ENCODE assay signal across 7 cellular contexts in the genomic region with DNA sequence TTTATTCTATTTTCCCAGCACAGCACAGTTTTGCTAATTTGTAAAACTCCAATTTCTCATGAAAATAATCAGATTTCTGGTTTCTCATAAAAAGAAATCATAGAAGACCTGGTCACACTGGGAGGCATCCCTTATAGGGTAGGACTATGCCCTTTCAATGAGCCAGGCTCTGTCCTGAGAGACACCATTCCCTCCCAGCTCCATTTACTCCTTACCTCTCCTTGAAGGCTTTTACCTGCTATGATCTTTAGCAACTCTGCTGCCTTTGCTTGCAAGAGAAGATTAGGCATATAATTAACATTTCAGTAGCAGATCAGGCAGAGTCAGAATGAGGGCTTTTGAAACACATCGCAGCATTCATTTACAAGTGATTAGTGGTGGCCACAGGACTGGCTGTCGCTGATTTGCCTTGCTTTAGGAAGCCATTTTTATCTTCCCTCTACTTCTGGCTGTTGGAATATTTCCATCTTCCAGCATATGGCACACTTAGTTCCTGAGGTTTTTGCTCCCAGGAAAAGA.
A peak's percentile ranks its signal among the peaks of the same experiment; 100 is the strongest.
DNase-seq lines count a peak whose midpoint lies in the region; FAIRE-seq and TF ChIP-seq lines count a peak whose summit lies in the region.
"Not testable (repeated sequence)": the region's sequence is repeated elsewhere in the genome, so short reads cannot be mapped to it uniquely, and the experiment has no call there.

No MANE protein-coding gene starts in this region.

- H3K4me3 Mint-ChIP-seq in neural progenitor cell = peak overlapping the region; percentile 53

- not testable (repeated sequence) for H3K36me3 Mint-ChIP-seq in neural progenitor cell

- H3K9me3 ChIP-seq in HAP-1; H1 (ENCODE audit: insufficient read depth in 2 of 2, low read depth in 1 of 2, low read length in 1 of 2); iPS-20b (ENCODE audit: insufficient read depth, low read depth, low read length); neural progenitor cell (ENCODE audit: low read depth): not testable (repeated sequence)

- not testable (repeated sequence) for H3K4ac ChIP-seq in H1 (replicated peaks; ENCODE audit: insufficient read length, low read depth, low read length)

- TF ChIP-seq CTCF in H1 (IDR thresholded peaks at IDR 0.05; ENCODE audit: control extremely low read depth in 1 of 3, insufficient read depth in 1 of 3, low read depth in 1 of 3, low read length in 3 of 3); neural progenitor cell (IDR thresholded peaks at IDR 0.05): not testable (repeated sequence)

- peak overlapping the region; percentile 99 for H3K27ac Mint-ChIP-seq in neural progenitor cell

- H3K4me1 Mint-ChIP-seq in neural progenitor cell = peaks cover 16% of the 10 kb centered on the region

- H3K18ac ChIP-seq in H1 (ENCODE audit: extremely low read depth, low read length) = not testable (repeated sequence)

- not testable (repeated sequence) for H4K8ac ChIP-seq in H1 (ENCODE audit: extremely low read depth, insufficient read depth, low read length)

- H3K9ac ChIP-seq in H1 (replicated peaks in 1 of 4; ENCODE audit: extremely low read depth in 1 of 4, low read depth in 3 of 4, low read length in 3 of 4) (peak overlapping the region in 2 of 4 experiments; percentile 32 to 55; a peak in 3 of 7 replicates), iPS-20b (ENCODE audit: low read depth, low read length) (peak overlapping the region; percentile 83)
- H3K9ac ChIP-seq in neural progenitor cell = not testable (repeated sequence)

- peaks cover 30% of the 10 kb centered on the region for H3F3A ChIP-seq in neural progenitor cell (ENCODE audit: low read depth)

- H3K27me3 ChIP-seq in HAP-1 (ENCODE audit: low read depth); H1 (replicated peaks in 1 of 4; ENCODE audit: control insufficient read depth in 3 of 4, extremely low read depth in 1 of 4, insufficient read depth in 3 of 4, low read length in 3 of 4); iPS-20b (ENCODE audit: insufficient read depth, low read length); neural progenitor cell: not testable (repeated sequence)

- H3K79me1 ChIP-seq in H1 (ENCODE audit: low read depth, low read length) = not testable (repeated sequence)

- not testable (repeated sequence) for H3K4me3 ChIP-seq in HAP-1
- H3K4me3 ChIP-seq in H1 (ENCODE audit: extremely low read depth in 1 of 4, insufficient read depth in 2 of 4, low read depth in 3 of 4, low read length in 4 of 4) = peak overlapping the region in 2 of 4 experiments; percentile 31 to 49; a peak in 4 of 8 replicates
- H3K4me3 ChIP-seq in iPS-11a (ENCODE audit: low read depth, low read length) = peak overlapping the region; percentile 39
- peak overlapping the region; percentile 66 for H3K4me3 ChIP-seq in iPS-20b (ENCODE audit: low read length)
- H3K4me3 ChIP-seq in neural progenitor cell = peak overlapping the region; percentile 22

- H4K5ac ChIP-seq in H1 (ENCODE audit: insufficient read length, low read depth, low read length) = peak overlapping the region; percentile 15

- not testable (repeated sequence) for H4K20me1 ChIP-seq in H1 (replicated peaks in 1 of 2; ENCODE audit: control insufficient read depth in 1 of 2, insufficient read depth in 2 of 2, low read length in 2 of 2); neural progenitor cell (ENCODE audit: low read depth)

- not testable (repeated sequence) for H2AK5ac ChIP-seq in H1 (ENCODE audit: low read depth, low read length)

- H3K27ac ChIP-seq in H1 (ENCODE audit: low read depth, low read length) = peak overlapping the region; percentile 81; the same call in 1 of the 2 replicates
- H3K27ac ChIP-seq in iPS-20b (ENCODE audit: low read length) = peak overlapping the region; percentile 75
- peak overlapping the region; percentile 91 for H3K27ac ChIP-seq in neural progenitor cell

- TF ChIP-seq RAD21 in H1 (IDR thresholded peaks at IDR 0.05 in 1 of 2, conservative IDR thresholded peaks at IDR 0.05 in 1 of 2; ENCODE audit: low read depth in 2 of 2, low read length in 2 of 2) = not testable (repeated sequence)

- H3K4me2 ChIP-seq in H1 (ENCODE audit: insufficient read depth in 1 of 2, low read depth in 2 of 2, low read length in 2 of 2) (peak overlapping the region; percentile 51 to 53; a peak in 3 of 4 replicates), neural progenitor cell (peak overlapping the region; percentile 68)

- FAIRE-seq in H1 (lab: Jason Lieb, UNC) = not testable (repeated sequence)

- not testable (repeated sequence) for H2AFZ ChIP-seq in H1 (ENCODE audit: low read length); neural progenitor cell (replicated peaks)

- 0 out of 2 replicates have a peak overlapping the region, but pooled peaks have one; percentile 80 for H2BK20ac ChIP-seq in H1 (ENCODE audit: low read length)

- H3K4me1 ChIP-seq in HAP-1 (peaks cover 18% of the 10 kb centered on the region), neural progenitor cell (peaks cover 24% of the 10 kb centered on the region)
- H3K4me1 ChIP-seq in H1 (replicated peaks in 1 of 4; ENCODE audit: control insufficient read depth in 3 of 4, insufficient read depth in 4 of 4, low read length in 3 of 4); iPS-20b (ENCODE audit: insufficient read depth, low read length): not testable (repeated sequence)

- H3K27me3 Mint-ChIP-seq in neural progenitor cell (ENCODE audit: insufficient read depth, low read depth) = not testable (repeated sequence)

- H4K91ac ChIP-seq in H1 (replicated peaks; ENCODE audit: insufficient read length, low read length) = not testable (repeated sequence)

- H3K23ac ChIP-seq in H1 (ENCODE audit: insufficient read length) = not testable (repeated sequence)

- not testable (repeated sequence) for H3K56ac ChIP-seq in H1 (replicated peaks; ENCODE audit: insufficient read length, low read depth, low read length)

- peak; percentile 3 for DNase-seq in G401 (ENCODE audit: low spot score)
- DNase-seq in HAP-1 (ENCODE audit: low spot score in 2 of 2) = peak; percentile 17 to 21
- DNase-seq in SK-MEL-5 (ENCODE audit: low read depth, low spot score) = peak; percentile 3
- not testable (repeated sequence) for DNase-seq in H1 (ENCODE audit: low read depth in 1 of 2, low spot score in 2 of 2)
- peak; percentile 3 for DNase-seq in neural progenitor cell (ENCODE audit: low spot score)

- not testable (repeated sequence) for H3K36me3 ChIP-seq in HAP-1 (replicated peaks); H1 (ENCODE audit: control insufficient read depth in 2 of 4, insufficient read depth in 4 of 4, low read length in 3 of 4); iPS-20b (ENCODE audit: insufficient read depth, low read depth, low read length); neural progenitor cell

- CTCF ChIA-PET in H1 (lab: Charles Lee; ENCODE audit: partially characterized antibody) = not testable (repeated sequence)

- H3K79me2 ChIP-seq in H1 (ENCODE audit: control insufficient read depth in 1 of 2, insufficient read depth in 2 of 2, low read length in 2 of 2); neural progenitor cell (ENCODE audit: low read depth): not testable (repeated sequence)

- H2BK5ac ChIP-seq in H1 (ENCODE audit: low read depth, low read length) = peak overlapping the region; percentile 75; the same call in 1 of the 2 replicates

- POLR2A ChIA-PET in H1 (lab: Charles Lee; ENCODE audit: partially characterized antibody) = not testable (repeated sequence)

- not testable (repeated sequence) for H3K23me2 ChIP-seq in H1 (ENCODE audit: low read depth, low read length)

- WGBS in H1 (ENCODE audit: extremely low coverage in 1 of 2, insufficient coverage in 1 of 2, insufficient read length in 1 of 2, insufficient replicate concordance in 2 of 2, low coverage in 1 of 2, low lambda C conversion rate in 2 of 2, missing lambda C conversion rate in 1 of 2), 2 experiments = 0% methylated on average over 2 of the region's 2 CpGs; no CpG with 5 or more reads in 1 of the 2 experiments

- not testable (repeated sequence) for TF ChIP-seq POLR2A in H1 (IDR thresholded peaks at IDR 0.05; ENCODE audit: control extremely low read depth in 1 of 2, low read depth in 2 of 2, low read length in 2 of 2)

- not testable (repeated sequence) for H2BK120ac ChIP-seq in H1 (replicated peaks; ENCODE audit: low read depth, low read length)

- in situ Hi-C loops in G401 (cut with HindIII; ENCODE audit: low sequenced_read_pairs); HAP-1 (cut with MboI; ENCODE audit: low sequenced_read_pairs); SK-MEL-5 (cut with HindIII; ENCODE audit: low pct_unique_long_range_greater_than_20kb, low sequenced_read_pairs): not testable (repeated sequence)

- H2BK12ac ChIP-seq in H1 (ENCODE audit: low read depth, low read length) = not testable (repeated sequence)

- H2BK15ac ChIP-seq in H1 (ENCODE audit: low read length) = not testable (repeated sequence)

- TF ChIP-seq EP300 in H1 (IDR thresholded peaks at IDR 0.05; ENCODE audit: borderline replicate concordance in 1 of 2, low read depth in 2 of 2, low read length in 2 of 2) = not testable (repeated sequence)

- not testable (repeated sequence) for H3K14ac ChIP-seq in H1 (ENCODE audit: insufficient read length)

- not testable (repeated sequence) for H3K9me3 Mint-ChIP-seq in neural progenitor cell

TF ChIP-seq in H1, 55 proteins besides CTCF, POLR2A, EP300 and RAD21:
- peak; percentile 46; the same call in 1 of the 2 replicates for TF ChIP-seq YY1 (IDR thresholded peaks at IDR 0.05; ENCODE audit: low read depth, low read length)
